ENCODE assay signal across 5 cellular contexts in the genomic region with DNA sequence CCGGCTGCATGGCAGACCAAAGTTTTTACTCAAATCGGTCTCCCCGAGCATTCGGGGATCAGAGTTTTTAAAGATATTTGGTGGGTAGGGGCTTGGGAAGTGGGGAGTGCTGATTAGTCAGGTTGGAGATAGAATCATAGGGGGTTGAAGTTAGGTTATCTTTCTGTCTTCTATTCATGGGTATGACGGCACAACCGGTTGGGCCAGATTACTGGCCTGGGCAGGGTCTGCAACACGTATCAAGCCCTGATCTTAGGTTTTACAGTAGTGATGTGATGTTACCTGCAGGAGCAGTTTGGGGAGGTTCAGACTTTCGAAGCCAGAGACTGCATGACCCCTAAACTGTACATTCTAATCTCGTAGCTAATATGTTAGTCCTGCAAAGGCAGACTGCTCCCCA. TPM values are rescaled to one million over a fixed set of nuclear protein-coding genes. Genes with fewer than 3 reads are reported as not detected.
"Had no signal": no experiment of that assay in that cellular context is flagged by ENCODE, and none has a peak within 500 bp of the region (broad histone marks: within the 10 kb centered on the region; RNA-seq: fewer than 3 reads in every experiment).

No MANE protein-coding gene starts in this region.

RNA-seq across cellular contexts. Expression of gene POTEM, which starts 30.4 kb away (rescaled TPM):
- total RNA-seq: HepG2, HT-29, HT1080, IMR-90, K562 had no signal
